In genomic region chr4:94334962-94335361, GRCh38 we compare ENCODE assay signal across 1 cellular context.
TF ChIP-seq lines count a peak whose summit lies in the region.

No MANE protein-coding gene starts in this region.

TF ChIP-seq in HepG2, 621 proteins besides CTCF, POLR2A, EP300 and RAD21:
- TF ChIP-seq CSRNP2 (CRISPR knock-in tag; conservative IDR thresholded peaks at IDR 0.05; ENCODE audit: low read depth) (no peak), MLX (CRISPR knock-in tag; IDR thresholded peaks at IDR 0.05) (no peak), NR1H2 (CRISPR knock-in tag; IDR thresholded peaks at IDR 0.05; ENCODE audit: borderline replicate concordance, low read depth) (no peak), PRDM15 (CRISPR knock-in tag; IDR thresholded peaks at IDR 0.05) (no peak), ZBTB25 (CRISPR knock-in tag; IDR thresholded peaks at IDR 0.05) (no peak), KLF12 (CRISPR knock-in tag; IDR thresholded peaks at IDR 0.05; ENCODE audit: borderline replicate concordance) (no peak), ZSCAN20 (CRISPR knock-in tag; IDR thresholded peaks at IDR 0.05; ENCODE audit: borderline replicate concordance) (no peak), RNF2 (conservative IDR thresholded peaks at IDR 0.05; ENCODE audit: low read depth) (no peak)
